13 cellular contexts compared by ENCODE assay signal in the genomic region with DNA sequence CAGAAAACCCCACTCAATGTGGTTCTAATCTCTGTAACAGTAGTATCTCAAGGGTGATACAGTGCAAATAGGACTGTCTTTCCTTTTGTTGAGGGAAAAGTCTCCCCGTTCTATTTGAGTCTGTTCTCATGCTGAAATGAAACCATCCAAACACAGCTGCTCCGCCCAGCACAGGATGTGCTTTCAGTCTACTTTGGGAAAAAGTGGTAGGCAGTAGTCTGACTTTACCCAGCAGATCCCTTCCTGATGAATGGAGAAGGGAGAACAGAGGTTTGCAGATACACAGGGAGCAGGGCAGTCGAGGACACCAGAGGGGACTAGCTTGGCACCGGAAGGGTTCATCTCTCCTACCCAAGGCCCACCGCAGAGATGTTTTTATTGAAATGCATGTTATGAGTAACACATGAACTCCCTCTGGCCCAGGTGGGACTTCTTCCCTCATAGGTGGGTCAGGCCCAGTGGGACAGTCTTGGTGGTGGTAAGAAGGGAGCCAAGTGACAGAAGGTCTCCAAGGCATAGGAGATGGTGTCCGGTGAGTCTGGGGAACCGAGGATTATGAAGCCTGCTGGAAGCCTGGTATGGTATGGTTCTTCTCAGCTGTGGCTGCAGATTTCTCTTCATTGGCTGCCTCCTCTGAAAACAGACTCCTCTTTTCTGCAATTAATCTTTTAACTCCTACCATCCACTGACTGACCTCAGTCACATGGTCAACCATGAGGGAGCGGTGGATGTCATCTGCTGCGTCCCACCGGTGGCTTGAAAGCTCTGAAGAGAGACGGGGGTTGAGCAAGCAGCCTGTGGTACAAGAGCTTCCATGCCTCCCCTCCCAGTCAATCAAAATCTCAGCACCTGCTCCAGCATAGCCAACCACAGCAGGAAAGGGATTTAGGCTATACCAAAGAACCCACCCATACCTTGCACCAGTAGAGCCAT. TPM values are rescaled to one million over a fixed set of nuclear protein-coding genes. Genes with fewer than 3 reads are reported as not detected.
A peak's percentile ranks its signal among the peaks of the same experiment; 100 is the strongest.
DNase-seq lines count a peak whose midpoint lies in the region; ATAC-seq, FAIRE-seq and TF ChIP-seq lines count a peak whose summit lies in the region.
"Had no signal": no experiment of that assay in that cellular context is flagged by ENCODE, and none has a peak within 500 bp of the region (broad histone marks: within the 10 kb centered on the region; RNA-seq: fewer than 3 reads in every experiment).

No MANE protein-coding gene starts in this region.

- POLR2A ChIA-PET in SK-N-SH (lab: Yijun Ruan, JAX) = interaction anchor here (1.1 to 1.7 kb wide), 2 partner anchors 20 to 97 kb away, joined by 3 to 6 read pairs; partner anchors contain the start of genes IK and NDUFA2
- POLR2A ChIA-PET in HepG2 (lab: Yijun Ruan, JAX) = interaction anchor here (1.6 kb wide), 1 partner anchor 169 kb away, joined by 6 read pairs; no protein-coding TSS in a partner anchor

- no peak for FAIRE-seq in HepG2 (lab: Jason Lieb, UNC)
- FAIRE-seq: G401.6 had no signal

- H3K36me3 ChIP-seq in SK-N-SH (replicated peaks in 1 of 2; ENCODE audit: control insufficient read depth in 1 of 2, insufficient read depth in 2 of 2, low read length in 1 of 2) = peaks cover 21 to 43% of the 10 kb centered on the region in 2 experiments
- H3K36me3 ChIP-seq in HepG2 (replicated peaks in 1 of 2; ENCODE audit: control insufficient read depth in 1 of 2, insufficient read depth in 2 of 2, low read length in 2 of 2) = peaks cover 12 to 46% of the 10 kb centered on the region in 2 experiments

- TF ChIP-seq EP300 in SK-N-SH (IDR thresholded peaks at IDR 0.05; ENCODE audit: borderline replicate concordance in 1 of 2, low read depth in 1 of 2, low read length in 1 of 2) (no peak), HepG2 (IDR thresholded peaks at IDR 0.05; ENCODE audit: low read depth in 2 of 2, low read length in 2 of 2) (no peak), HepG2 (CRISPR knock-in tag; IDR thresholded peaks at IDR 0.05; ENCODE audit: borderline replicate concordance) (no peak)

- peaks cover 23% of the 10 kb centered on the region for H3K4me1 Mint-ChIP-seq in activated T-helper 17 cell treated with anti-CD3 and anti-CD28 coated beads, Interleukin-2, amount 50 U/mL, for 72 hours
- peaks cover 80% of the 10 kb centered on the region for H3K4me1 Mint-ChIP-seq in stimulated activated effector memory CD8-positive, alpha-beta T cell treated with anti-CD3 and anti-CD28 coated beads, Interleukin-12 subunit alpha, Interleukin-12 subunit beta, amount 100 ng/mL, for 72 hours

- no peaks in the 10 kb centered on the region for H3K9me2 ChIP-seq in SK-N-SH

- intact Hi-C loops in HepG2 (cut with micrococcal nuclease; ENCODE audit: unreplicated experiment) = no loop called here

- H3K9me3 ChIP-seq in SK-N-SH (no peaks in the 10 kb centered on the region), HepG2 (ENCODE audit: low read length) (no peaks in the 10 kb centered on the region)

- DNase-seq in SK-N-SH = no peak
- DNase-seq in HepG2 (ENCODE audit: low spot score) = no peak
- DNase-seq in stimulated activated effector memory CD8-positive, alpha-beta T cell treated with anti-CD3 and anti-CD28 coated beads, Interleukin-12 subunit alpha, Interleukin-12 subunit beta, amount 100 ng/mL, for 72 hours (ENCODE audit: low spot score in 2 of 2) = no peak
- no peak for DNase-seq in iPS-NIHi7 (ENCODE audit: extremely low spot score)
- no peak for DNase-seq in GF-D8 (lab: John Stamatoyannopoulos, UW)
- DNase-seq: 8988T, activated B cell treated with CpG ODN at 0.5 μM for 24 hours, foreskin fibroblast, NCI-H1092 had no signal

- H3K9ac ChIP-seq in SK-N-SH (no peak overlapping the region), HepG2 (ENCODE audit: insufficient read depth, low read depth, low read length) (no peak overlapping the region)

- no peaks in the 10 kb centered on the region for H3K9me3 Mint-ChIP-seq in activated T-helper 17 cell treated with anti-CD3 and anti-CD28 coated beads, Interleukin-2, amount 50 U/mL, for 72 hours
- H3K9me3 Mint-ChIP-seq in stimulated activated effector memory CD8-positive, alpha-beta T cell treated with anti-CD3 and anti-CD28 coated beads, Interleukin-12 subunit alpha, Interleukin-12 subunit beta, amount 100 ng/mL, for 72 hours = no peaks in the 10 kb centered on the region
- H3K9me3 Mint-ChIP-seq: activated B cell treated with CpG ODN at 0.5 μM for 24 hours had no signal

- H3K27me3 ChIP-seq in SK-N-SH (ENCODE audit: insufficient read depth) = no peaks in the 10 kb centered on the region
- no peaks in the 10 kb centered on the region for H3K27me3 ChIP-seq in HepG2 (ENCODE audit: control insufficient read depth in 1 of 2, insufficient read depth in 2 of 2, low read length in 2 of 2)

- BruUV-seq in HepG2 (replicated peaks; lab: Mats Ljungman, UMichigan) = no TSS peak

- H3K27ac ChIP-seq in SK-N-SH (ENCODE audit: low read depth in 2 of 2, low read length in 1 of 2) (peak overlapping the region; percentile 32 to 87; a peak in 3 of 4 replicates), HepG2 (ENCODE audit: extremely low read length, insufficient read depth, low read length) (no peak overlapping the region)

- ATAC-seq in SK-N-SH treated with all-trans-retinoic acid at 6 μM for 48 hours = no peak
- no peak for ATAC-seq in activated T-helper 17 cell treated with anti-CD3 and anti-CD28 coated beads, Interleukin-2, amount 50 U/mL, for 72 hours (replicated peaks)
- ATAC-seq in HepG2 = no peak
- ATAC-seq in stimulated activated effector memory CD8-positive, alpha-beta T cell treated with anti-CD3 and anti-CD28 coated beads, Interleukin-12 subunit alpha, Interleukin-12 subunit beta, amount 100 ng/mL, for 72 hours = no peak
- no peak for ATAC-seq in GM19035 (IDR thresholded peaks at IDR 0.05; ENCODE audit: unreplicated experiment)

- no peak overlapping the region for H3K4me3 Mint-ChIP-seq in activated T-helper 17 cell treated with anti-CD3 and anti-CD28 coated beads, Interleukin-2, amount 50 U/mL, for 72 hours
- H3K4me3 Mint-ChIP-seq in stimulated activated effector memory CD8-positive, alpha-beta T cell treated with anti-CD3 and anti-CD28 coated beads, Interleukin-12 subunit alpha, Interleukin-12 subunit beta, amount 100 ng/mL, for 72 hours = no peak overlapping the region
- H3K4me3 Mint-ChIP-seq: activated B cell treated with CpG ODN at 0.5 μM for 24 hours had no signal

- no peak overlapping the region for H3K4me3 ChIP-seq in SK-N-SH (ENCODE audit: low read depth in 2 of 2, low read length in 1 of 2)
- H3K4me3 ChIP-seq in HepG2 (replicated peaks in 1 of 3; ENCODE audit: insufficient read depth in 1 of 3, low read depth in 2 of 3, low read length in 3 of 3) = no peak overlapping the region

- H3K4me1 ChIP-seq in SK-N-SH (ENCODE audit: control insufficient read depth in 1 of 2, insufficient read depth in 2 of 2, low read depth in 1 of 2, low read length in 1 of 2) = peaks cover 15 to 49% of the 10 kb centered on the region in 2 experiments
- peaks cover 44% of the 10 kb centered on the region for H3K4me1 ChIP-seq in HepG2 (ENCODE audit: insufficient read depth, low read length)

- peaks cover 55% of the 10 kb centered on the region for H3F3A ChIP-seq in SK-N-SH (replicated peaks; ENCODE audit: insufficient read depth)

- H3K79me2 ChIP-seq in SK-N-SH (ENCODE audit: insufficient read depth) (peaks cover 46% of the 10 kb centered on the region), HepG2 (ENCODE audit: insufficient read depth, low read length) (peaks cover 20% of the 10 kb centered on the region)

- CTCF ChIA-PET in SK-N-SH (lab: Yijun Ruan, JAX) = no interaction called here
- CTCF ChIA-PET in HepG2 (lab: Yijun Ruan, JAX; ENCODE audit: low intra/inter-chr PET ratio, low total read pairs) = no interaction called here

- peaks cover 4% of the 10 kb centered on the region for H4K20me1 ChIP-seq in SK-N-SH (ENCODE audit: insufficient read depth)
- H4K20me1 ChIP-seq in HepG2 (ENCODE audit: insufficient read depth, low read length) = no peaks in the 10 kb centered on the region; the same call in none of the 2 replicates

- H2AFZ ChIP-seq in SK-N-SH (ENCODE audit: low read depth) = no peak overlapping the region
- H2AFZ ChIP-seq in HepG2 (ENCODE audit: low read length) = no peak overlapping the region

- WGBS in SK-N-SH (ENCODE audit: low lambda C conversion rate) = 92% methylated on average over 7 of the region's 11 CpGs
- WGBS in HepG2 (ENCODE audit: low lambda C conversion rate) = 97% methylated on average over 11 of the region's 11 CpGs

- TF ChIP-seq RAD21 in SK-N-SH (IDR thresholded peaks at IDR 0.05; ENCODE audit: low read length) = no peak
- TF ChIP-seq RAD21 in HepG2 (CRISPR knock-in tag; IDR thresholded peaks at IDR 0.05) = no peak

- in situ Hi-C loops in HepG2 (cut with HindIII; ENCODE audit: extremely low pct_ligation_motif_present, low pct_unique_long_range_greater_than_20kb) = no loop called here

- peak overlapping the region; percentile 91 for H3K27ac Mint-ChIP-seq in activated T-helper 17 cell treated with anti-CD3 and anti-CD28 coated beads, Interleukin-2, amount 50 U/mL, for 72 hours
- H3K27ac Mint-ChIP-seq in stimulated activated effector memory CD8-positive, alpha-beta T cell treated with anti-CD3 and anti-CD28 coated beads, Interleukin-12 subunit alpha, Interleukin-12 subunit beta, amount 100 ng/mL, for 72 hours = peak overlapping the region; percentile 90

- peaks cover 64% of the 10 kb centered on the region for H3K36me3 Mint-ChIP-seq in activated T-helper 17 cell treated with anti-CD3 and anti-CD28 coated beads, Interleukin-2, amount 50 U/mL, for 72 hours (ENCODE audit: low read depth)
- peaks cover 88% of the 10 kb centered on the region for H3K36me3 Mint-ChIP-seq in stimulated activated effector memory CD8-positive, alpha-beta T cell treated with anti-CD3 and anti-CD28 coated beads, Interleukin-12 subunit alpha, Interleukin-12 subunit beta, amount 100 ng/mL, for 72 hours

- TF ChIP-seq POLR2A in HepG2 (IDR thresholded peaks at IDR 0.05; ENCODE audit: insufficient read depth in 1 of 2, low read depth in 2 of 2, low read length in 2 of 2) = peak; percentile 22 to 30; a peak in 1 of 4 replicates

- no peaks in the 10 kb centered on the region for H3K27me3 Mint-ChIP-seq in activated T-helper 17 cell treated with anti-CD3 and anti-CD28 coated beads, Interleukin-2, amount 50 U/mL, for 72 hours
- H3K27me3 Mint-ChIP-seq: activated B cell treated with CpG ODN at 0.5 μM for 24 hours had no signal

- no peak for TF ChIP-seq CTCF in SK-N-SH (IDR thresholded peaks at IDR 0.05)
- no peak for TF ChIP-seq CTCF in HepG2 (CRISPR knock-in tag; IDR thresholded peaks at IDR 0.05)

- no peak overlapping the region for H3K4me2 ChIP-seq in SK-N-SH
- H3K4me2 ChIP-seq in HepG2 (ENCODE audit: low read depth, low read length) = no peak overlapping the region

RNA-seq across cellular contexts. Expression of gene EIF4EBP3, which starts 3.0 kb away (rescaled TPM):
- 1.1 and 1.2 TPM in 2 replicates for polyA plus RNA-seq in SK-N-SH (2012; rRNA removed)
- 0.63 and 0.79 TPM in 2 replicates for polyA plus RNA-seq in SK-N-SH (2012; cell fraction: cytosol; rRNA removed)
- 3.4 and 3.6 TPM in 2 replicates for polyA plus RNA-seq in SK-N-SH (2012; cell fraction: nucleus; rRNA removed)
- total RNA-seq in activated T-helper 17 cell treated with anti-CD3 and anti-CD28 coated beads, Interleukin-2, amount 50 U/mL, for 72 hours = 10 to 100 TPM in 1 of 2 donors, 1 to 10 TPM in 1; 8.9 to 11.8 TPM
- 1.7 and 1.9 TPM in 2 replicates for total RNA-seq in HepG2 (2016; rRNA removed; fragmentation: Illumina TruSeq; extraction: Trizol)
- 0.91 and 1.5 TPM in 2 replicates for total RNA-seq in HepG2 (2016; cell fraction: cytosol; rRNA removed; fragmentation: Illumina TruSeq; extraction: Trizol; ENCODE audit: low read depth)
- total RNA-seq in HepG2 (2016; cell fraction: insoluble cytoplasmic fraction; rRNA removed; fragmentation: Illumina TruSeq; extraction: Trizol) = 0.37 and 1.7 TPM in 2 replicates
- 1.1 and 1.7 TPM in 2 replicates for total RNA-seq in HepG2 (2016; cell fraction: membrane; rRNA removed; fragmentation: Illumina TruSeq; extraction: Trizol)
- not detected in 2 replicates for total RNA-seq in HepG2 (2016; cell fraction: nucleus; rRNA removed; fragmentation: Illumina TruSeq; extraction: Trizol)
- polyA plus RNA-seq in HepG2 (2011; rRNA removed) = 0.31 and 0.61 TPM in 2 replicates
- polyA plus RNA-seq in HepG2 (2011; cell fraction: cytosol; rRNA removed) = 0.54 and 0.85 TPM in 2 replicates
- polyA plus RNA-seq in HepG2 (2011; cell fraction: nucleus; rRNA removed) = 1.5 and 2.3 TPM in 2 replicates
- polyA plus RNA-seq in HepG2 (2012) = 1.8 and 6.3 TPM in 2 replicates
- polyA plus RNA-seq in HepG2 (2016; cell fraction: cytosol; fragmentation: Illumina TruSeq; extraction: Trizol; ENCODE audit: low read depth) = 1.5 TPM in 2 replicates
- 0.44 and 2.1 TPM in 2 replicates for polyA plus RNA-seq in HepG2 (2016; cell fraction: insoluble cytoplasmic fraction; fragmentation: Illumina TruSeq; extraction: Trizol; ENCODE audit: low read depth)
- polyA plus RNA-seq in HepG2 (2016; cell fraction: membrane; fragmentation: Illumina TruSeq; extraction: Trizol; ENCODE audit: low read depth) = 2.5 and 3.0 TPM in 2 replicates
- polyA plus RNA-seq in HepG2 (2016; cell fraction: nucleus; fragmentation: Illumina TruSeq; extraction: Trizol; ENCODE audit: insufficient read depth, low read depth) = 9.1 and 9.5 TPM in 2 replicates
- 2.0 TPM in 1 of 2 replicates, not detected in the other for polyA minus RNA-seq in HepG2 (2011; rRNA and poly(A)+ RNA removed; ENCODE audit: low replicate concordance)
- 1.1 and 1.2 TPM in 2 replicates for polyA minus RNA-seq in HepG2 (2011; cell fraction: cytosol; rRNA and poly(A)+ RNA removed)
- polyA minus RNA-seq in HepG2 (2011; cell fraction: nucleus; rRNA and poly(A)+ RNA removed) = not detected in 2 replicates

RNA-seq across cellular contexts. Expression of gene SRA1, which starts 6.9 kb away (rescaled TPM):
- 35.9 and 37.8 TPM in 2 replicates for polyA plus RNA-seq in SK-N-SH (2012; rRNA removed)
- polyA plus RNA-seq in SK-N-SH (2012; cell fraction: cytosol; rRNA removed) = 36.1 and 37.2 TPM in 2 replicates
- 52.5 and 70.9 TPM in 2 replicates for polyA plus RNA-seq in SK-N-SH (2012; cell fraction: nucleus; rRNA removed)
- total RNA-seq in activated T-helper 17 cell treated with anti-CD3 and anti-CD28 coated beads, Interleukin-2, amount 50 U/mL, for 72 hours = 10 to 100 TPM; 32.3 to 39.1 TPM
- 32.8 and 38.1 TPM in 2 replicates for total RNA-seq in HepG2 (2016; rRNA removed; fragmentation: Illumina TruSeq; extraction: Trizol)
- 39.0 and 47.9 TPM in 2 replicates for total RNA-seq in HepG2 (2016; cell fraction: cytosol; rRNA removed; fragmentation: Illumina TruSeq; extraction: Trizol; ENCODE audit: low read depth)
- total RNA-seq in HepG2 (2016; cell fraction: insoluble cytoplasmic fraction; rRNA removed; fragmentation: Illumina TruSeq; extraction: Trizol) = 31.9 and 32.7 TPM in 2 replicates
- 39.6 and 41.8 TPM in 2 replicates for total RNA-seq in HepG2 (2016; cell fraction: membrane; rRNA removed; fragmentation: Illumina TruSeq; extraction: Trizol)
- 15.1 and 15.3 TPM in 2 replicates for total RNA-seq in HepG2 (2016; cell fraction: nucleus; rRNA removed; fragmentation: Illumina TruSeq; extraction: Trizol)
- 14.2 and 15.6 TPM in 2 replicates for polyA plus RNA-seq in HepG2 (2011; rRNA removed)
- polyA plus RNA-seq in HepG2 (2011; cell fraction: cytosol; rRNA removed) = 16.8 and 19.0 TPM in 2 replicates
- polyA plus RNA-seq in HepG2 (2011; cell fraction: nucleus; rRNA removed) = 9.8 and 10.4 TPM in 2 replicates
- polyA plus RNA-seq in HepG2 (2012) = 11.6 and 17.9 TPM in 2 replicates
- 62.2 and 65.0 TPM in 2 replicates for polyA plus RNA-seq in HepG2 (2016; cell fraction: cytosol; fragmentation: Illumina TruSeq; extraction: Trizol; ENCODE audit: low read depth)
- 33.8 and 43.4 TPM in 2 replicates for polyA plus RNA-seq in HepG2 (2016; cell fraction: insoluble cytoplasmic fraction; fragmentation: Illumina TruSeq; extraction: Trizol; ENCODE audit: low read depth)
- polyA plus RNA-seq in HepG2 (2016; cell fraction: membrane; fragmentation: Illumina TruSeq; extraction: Trizol; ENCODE audit: low read depth) = 38.5 and 50.1 TPM in 2 replicates
- polyA plus RNA-seq in HepG2 (2016; cell fraction: nucleus; fragmentation: Illumina TruSeq; extraction: Trizol; ENCODE audit: insufficient read depth, low read depth) = 26.2 and 27.3 TPM in 2 replicates
- polyA minus RNA-seq in HepG2 (2011; rRNA and poly(A)+ RNA removed; ENCODE audit: low replicate concordance) = 8.3 and 20.3 TPM in 2 replicates
- 8.6 and 9.0 TPM in 2 replicates for polyA minus RNA-seq in HepG2 (2011; cell fraction: cytosol; rRNA and poly(A)+ RNA removed)
- polyA minus RNA-seq in HepG2 (2011; cell fraction: nucleus; rRNA and poly(A)+ RNA removed) = 10.8 and 11.3 TPM in 2 replicates

RNA-seq across cellular contexts. Expression of gene APBB3, which starts 14.0 kb away (rescaled TPM):
- polyA plus RNA-seq in SK-N-SH (2012; rRNA removed) (36.0 and 54.5 TPM in 2 replicates), HepG2 (2011; rRNA removed) (0.78 and 1.4 TPM in 2 replicates)
- 8.4 and 11.9 TPM in 2 replicates for polyA plus RNA-seq in SK-N-SH (2012; cell fraction: cytosol; rRNA removed)
- 264 and 329 TPM in 2 replicates for polyA plus RNA-seq in SK-N-SH (2012; cell fraction: nucleus; rRNA removed)
- 10 to 100 TPM; 20.5 to 56.6 TPM for total RNA-seq in activated T-helper 17 cell treated with anti-CD3 and anti-CD28 coated beads, Interleukin-2, amount 50 U/mL, for 72 hours
- 0.22 and 0.38 TPM in 2 replicates for total RNA-seq in HepG2 (2016; rRNA removed; fragmentation: Illumina TruSeq; extraction: Trizol)
- total RNA-seq in HepG2 (2016; cell fraction: cytosol; rRNA removed; fragmentation: Illumina TruSeq; extraction: Trizol; ENCODE audit: low read depth) = not detected in 2 replicates
- 0.24 TPM in 1 of 2 replicates, not detected in the other for total RNA-seq in HepG2 (2016; cell fraction: insoluble cytoplasmic fraction; rRNA removed; fragmentation: Illumina TruSeq; extraction: Trizol)
- not detected in 2 replicates for total RNA-seq in HepG2 (2016; cell fraction: membrane; rRNA removed; fragmentation: Illumina TruSeq; extraction: Trizol)
- total RNA-seq in HepG2 (2016; cell fraction: nucleus; rRNA removed; fragmentation: Illumina TruSeq; extraction: Trizol) = 0.43 and 0.78 TPM in 2 replicates
- polyA plus RNA-seq in HepG2 (2011; cell fraction: cytosol; rRNA removed) = 0.17 and 0.21 TPM in 2 replicates
- 9.0 and 9.1 TPM in 2 replicates for polyA plus RNA-seq in HepG2 (2011; cell fraction: nucleus; rRNA removed)
- polyA plus RNA-seq in HepG2 (2012) = 0.38 and 0.51 TPM in 2 replicates
- not detected in 2 replicates for polyA plus RNA-seq in HepG2 (2016; cell fraction: cytosol; fragmentation: Illumina TruSeq; extraction: Trizol; ENCODE audit: low read depth)
- polyA plus RNA-seq in HepG2 (2016; cell fraction: insoluble cytoplasmic fraction; fragmentation: Illumina TruSeq; extraction: Trizol; ENCODE audit: low read depth) = not detected in 2 replicates
- polyA plus RNA-seq in HepG2 (2016; cell fraction: membrane; fragmentation: Illumina TruSeq; extraction: Trizol; ENCODE audit: low read depth) = not detected in 2 replicates
- 1.9 and 2.0 TPM in 2 replicates for polyA plus RNA-seq in HepG2 (2016; cell fraction: nucleus; fragmentation: Illumina TruSeq; extraction: Trizol; ENCODE audit: insufficient read depth, low read depth)
- 0.68 and 26.5 TPM in 2 replicates for polyA minus RNA-seq in HepG2 (2011; rRNA and poly(A)+ RNA removed; ENCODE audit: low replicate concordance)
- 0.70 TPM in 1 of 2 replicates, not detected in the other for polyA minus RNA-seq in HepG2 (2011; cell fraction: cytosol; rRNA and poly(A)+ RNA removed)
- 1.3 and 3.2 TPM in 2 replicates for polyA minus RNA-seq in HepG2 (2011; cell fraction: nucleus; rRNA and poly(A)+ RNA removed)

RNA-seq across cellular contexts. Expression of gene SLC35A4, which starts 14.2 kb away (rescaled TPM):
- polyA plus RNA-seq in SK-N-SH (2012; rRNA removed) (56.2 and 74.9 TPM in 2 replicates), HepG2 (2011; rRNA removed) (4.0 and 5.0 TPM in 2 replicates)
- polyA plus RNA-seq in SK-N-SH (2012; cell fraction: cytosol; rRNA removed) = 39.3 and 58.7 TPM in 2 replicates
- polyA plus RNA-seq in SK-N-SH (2012; cell fraction: nucleus; rRNA removed) = 54.5 and 59.4 TPM in 2 replicates
- total RNA-seq in activated T-helper 17 cell treated with anti-CD3 and anti-CD28 coated beads, Interleukin-2, amount 50 U/mL, for 72 hours = 10 to 100 TPM; 56.0 to 89.6 TPM
- 0.71 and 0.95 TPM in 2 replicates for total RNA-seq in HepG2 (2016; rRNA removed; fragmentation: Illumina TruSeq; extraction: Trizol)
- 0.18 and 0.20 TPM in 2 replicates for total RNA-seq in HepG2 (2016; cell fraction: cytosol; rRNA removed; fragmentation: Illumina TruSeq; extraction: Trizol; ENCODE audit: low read depth)
- total RNA-seq in HepG2 (2016; cell fraction: insoluble cytoplasmic fraction; rRNA removed; fragmentation: Illumina TruSeq; extraction: Trizol) = 0.55 and 1.4 TPM in 2 replicates
- total RNA-seq in HepG2 (2016; cell fraction: membrane; rRNA removed; fragmentation: Illumina TruSeq; extraction: Trizol) = 1.3 TPM in 2 replicates
- 0.50 and 1.2 TPM in 2 replicates for total RNA-seq in HepG2 (2016; cell fraction: nucleus; rRNA removed; fragmentation: Illumina TruSeq; extraction: Trizol)
- polyA plus RNA-seq in HepG2 (2011; cell fraction: cytosol; rRNA removed) = 2.0 and 2.4 TPM in 2 replicates
- polyA plus RNA-seq in HepG2 (2011; cell fraction: nucleus; rRNA removed) = 1.8 and 2.8 TPM in 2 replicates
- 1.7 and 2.1 TPM in 2 replicates for polyA plus RNA-seq in HepG2 (2012)
- polyA plus RNA-seq in HepG2 (2016; cell fraction: cytosol; fragmentation: Illumina TruSeq; extraction: Trizol; ENCODE audit: low read depth) = 0.37 and 0.50 TPM in 2 replicates
- 1.2 and 1.3 TPM in 2 replicates for polyA plus RNA-seq in HepG2 (2016; cell fraction: insoluble cytoplasmic fraction; fragmentation: Illumina TruSeq; extraction: Trizol; ENCODE audit: low read depth)
- polyA plus RNA-seq in HepG2 (2016; cell fraction: membrane; fragmentation: Illumina TruSeq; extraction: Trizol; ENCODE audit: low read depth) = 1.8 TPM in 2 replicates
- 1.0 and 1.4 TPM in 2 replicates for polyA plus RNA-seq in HepG2 (2016; cell fraction: nucleus; fragmentation: Illumina TruSeq; extraction: Trizol; ENCODE audit: insufficient read depth, low read depth)
- polyA minus RNA-seq in HepG2 (2011; rRNA and poly(A)+ RNA removed; ENCODE audit: low replicate concordance) = 4.2 and 169 TPM in 2 replicates
- polyA minus RNA-seq in HepG2 (2011; cell fraction: cytosol; rRNA and poly(A)+ RNA removed) = 0.79 TPM in 2 replicates
- 1.0 and 1.5 TPM in 2 replicates for polyA minus RNA-seq in HepG2 (2011; cell fraction: nucleus; rRNA and poly(A)+ RNA removed)

Comparison
In these comparisons a context has a peak if more than half of its experiments do, and no peak if none do; other contexts are left out.
1. RNA of gene APBB3, which starts 14.0 kb away (total RNA-seq): 20.5 to 56.6 TPM in activated T-helper 17 cell treated with anti-CD3 and anti-CD28 coated beads, Interleukin-2, amount 50 U/mL, for 72 hours; 0.22 to 0.78 TPM in HepG2; every median in the first group is over 10 times any median in the second.